Comparison of ENCODE assay signal across 17 cellular contexts in genomic region chr2:24565537-24565936, GRCh38.
DNase-seq lines count a peak whose midpoint lies in the region; ATAC-seq, FAIRE-seq and TF ChIP-seq lines count a peak whose summit lies in the region.
"Had no signal": no experiment of that assay in that cellular context is flagged by ENCODE, and none has a peak within 500 bp of the region (broad histone marks: within the 10 kb centered on the region; RNA-seq: fewer than 3 reads in every experiment).

No MANE protein-coding gene starts in this region.

- no peak overlapping the region for H3K9ac ChIP-seq in kidney (ENCODE audit: low read length in 2 of 2)
- H3K9ac ChIP-seq: GM23248 had no signal

- H3K9me3 ChIP-seq in right cardiac atrium (ENCODE audit: control insufficient read depth, low read length): no peaks in the 10 kb centered on the region
- H3K9me3 ChIP-seq in heart left ventricle: peaks cover 0 to 9% (median 0%) of the 10 kb centered on the region in 12 donors
- peaks cover 0 to 6% of the 10 kb centered on the region in 2 donors for H3K9me3 ChIP-seq in kidney (ENCODE audit: control insufficient read depth in 1 of 2, low read length in 2 of 2)
- no peaks in the 10 kb centered on the region for H3K9me3 ChIP-seq in tibial nerve

- no peak for TF ChIP-seq POLR2A in heart left ventricle (IDR thresholded peaks at IDR 0.05)
- no peak for TF ChIP-seq POLR2A in tibial nerve (IDR thresholded peaks at IDR 0.05)

- intact Hi-C loops in right cardiac atrium (cut with DNase I): no loop called here
- intact Hi-C loops in heart left ventricle (cut with DNase I): loop anchor here in 1 of 10 donors (10.0 kb wide), 1 partner anchor 141 kb away; no protein-coding TSS in a partner anchor
- intact Hi-C loops in kidney (cut with DNase I): no loop called here

- H3K27ac ChIP-seq in right cardiac atrium (ENCODE audit: low read length): no peak overlapping the region
- H3K27ac ChIP-seq in heart left ventricle: no peak overlapping the region
- H3K27ac ChIP-seq in kidney (ENCODE audit: low read depth in 2 of 2, low read length in 2 of 2): no peak overlapping the region
- H3K27ac ChIP-seq in tibial nerve: no peak overlapping the region
- H3K27ac ChIP-seq: 22Rv1, GM23248 had no signal

- H3K36me3 ChIP-seq in heart left ventricle (peaks cover 0 to 31% (median 15%) of the 10 kb centered on the region in 9 donors), kidney (ENCODE audit: control insufficient read depth in 1 of 2, insufficient read depth in 2 of 2, low read length in 2 of 2) (peaks cover 5 to 9% of the 10 kb centered on the region in 2 donors), tibial nerve (peaks cover 0 to 21% (median 4%) of the 10 kb centered on the region in 3 donors)

- ATAC-seq in right cardiac atrium (peak; percentile 16 to 18), heart left ventricle (no peak), GM21367 (IDR thresholded peaks at IDR 0.05; ENCODE audit: unreplicated experiment) (no peak)
- ATAC-seq: CD8-positive, alpha-beta T cell had no signal

- WGBS in right cardiac atrium: 97% methylated on average over 8 of the region's 8 CpGs
- 90 to 100% (median 98%) methylated on average over 6 to 8 of the region's 8 CpGs for WGBS in heart left ventricle, 4 donors
- 97 to 100% methylated on average over 1 to 8 of the region's 8 CpGs for WGBS in tibial nerve, 2 donors

- H3K4me3 ChIP-seq in right cardiac atrium (ENCODE audit: low read length) (no peak overlapping the region), heart left ventricle (no peak overlapping the region), kidney (ENCODE audit: low read length in 2 of 2) (no peak overlapping the region), tibial nerve (no peak overlapping the region)
- H3K4me3 ChIP-seq: GM23248 had no signal

- TF ChIP-seq CTCF in heart left ventricle (IDR thresholded peaks at IDR 0.05): no peak
- TF ChIP-seq CTCF in kidney (IDR thresholded peaks at IDR 0.05; ENCODE audit: borderline replicate concordance, extremely low read depth, insufficient read depth): no peak
- no peak for TF ChIP-seq CTCF in tibial nerve (IDR thresholded peaks at IDR 0.05)

- DNase-seq in right cardiac atrium: no peak
- no peak for DNase-seq in heart left ventricle
- peak; percentile 62 for DNase-seq in kidney
- no peak for DNase-seq in urothelium cell line (ENCODE audit: low spot score)
- no peak for DNase-seq in tibial nerve (ENCODE audit: low spot score in 2 of 2)
- DNase-seq: Caco-2; CD4-positive, CD25-positive, alpha-beta regulatory T cell; CD8-positive, alpha-beta T cell; DMS153; DND-41; GM23248; H7; HCEC 1CT had no signal

- FAIRE-seq in kidney (lab: Jason Lieb, UNC) (no peak), urothelium cell line (lab: Jason Lieb, UNC) (peak; percentile 58)
- FAIRE-seq: GM12892, H1 had no signal

- TF ChIP-seq EP300 in tibial nerve (IDR thresholded peaks at IDR 0.05): no peak

- H3K27me3 ChIP-seq in right cardiac atrium (ENCODE audit: control insufficient read depth, insufficient read depth) (no peaks in the 10 kb centered on the region), heart left ventricle (no peaks in the 10 kb centered on the region), tibial nerve (no peaks in the 10 kb centered on the region)

- H3K4me1 ChIP-seq in right cardiac atrium (ENCODE audit: control insufficient read depth, insufficient read depth, low read length): peaks cover 4% of the 10 kb centered on the region
- H3K4me1 ChIP-seq in heart left ventricle: peaks cover 0 to 28% (median 15%) of the 10 kb centered on the region in 12 donors
- H3K4me1 ChIP-seq in kidney (ENCODE audit: control insufficient read depth in 1 of 2, insufficient read depth in 1 of 2, low read depth in 1 of 2, low read length in 2 of 2): peaks cover 0 to 4% of the 10 kb centered on the region in 2 donors
- H3K4me1 ChIP-seq in tibial nerve: peaks cover 0 to 39% (median 0%) of the 10 kb centered on the region in 4 donors

Comparison
In these comparisons a context has a peak if more than half of its experiments do, and no peak if none do; other contexts are left out.
1. ATAC-seq: peak in right cardiac atrium (2 of 2); none in heart left ventricle (0 of 4) and GM21367 (single experiment).